22 cellular contexts compared by ENCODE assay signal in genomic region chr4:156894234-156894633, GRCh38.
DNase-seq lines count a peak whose midpoint lies in the region; ATAC-seq, FAIRE-seq and TF ChIP-seq lines count a peak whose summit lies in the region.
"Had no signal": no experiment of that assay in that cellular context is flagged by ENCODE, and none has a peak within 500 bp of the region (broad histone marks: within the 10 kb centered on the region; RNA-seq: fewer than 3 reads in every experiment).

No MANE protein-coding gene starts in this region.

- FAIRE-seq in bronchial epithelial cell (lab: Jason Lieb, UNC), result no peak
- FAIRE-seq: A549, GM12891, GM18507, H54 had no signal

- H3K36me3 ChIP-seq in A673 (ENCODE audit: insufficient read depth, low read length, poor library complexity, severe bottlenecking) (no peaks in the 10 kb centered on the region), RWPE2 (ENCODE audit: low read depth) (0 out of 2 replicates have a peak, but pooled peaks cover 5% of the 10 kb centered on the region), bronchial epithelial cell (ENCODE audit: control insufficient read depth, insufficient read depth, low read length) (no peaks in the 10 kb centered on the region), stomach (no peaks in the 10 kb centered on the region), aorta (ENCODE audit: control insufficient read depth in 1 of 2, insufficient read depth in 2 of 2, low read length in 1 of 2) (no peaks in the 10 kb centered on the region)
- H3K36me3 ChIP-seq: HAP-1 had no signal

- H3K27me3 ChIP-seq in A673 (replicated peaks; ENCODE audit: insufficient read depth, low read depth, low read length, poor library complexity) (no peaks in the 10 kb centered on the region), RWPE2 (ENCODE audit: insufficient read depth, poor library complexity, severe bottlenecking) (no peaks in the 10 kb centered on the region), bronchial epithelial cell (ENCODE audit: control insufficient read depth, insufficient read depth, low read length) (no peaks in the 10 kb centered on the region), stomach (no peaks in the 10 kb centered on the region), aorta (ENCODE audit: control insufficient read depth in 1 of 2, insufficient read depth in 2 of 2, low read length in 1 of 2) (no peaks in the 10 kb centered on the region)

- H3K4me3 ChIP-seq in A673 (ENCODE audit: low read depth, low read length, poor library complexity, severe bottlenecking) (no peak overlapping the region), RWPE2 (ENCODE audit: severe bottlenecking) (no peak overlapping the region), bronchial epithelial cell (ENCODE audit: low read depth, low read length) (no peak overlapping the region), stomach (no peak overlapping the region), aorta (ENCODE audit: low read length in 2 of 2) (no peak overlapping the region)
- H3K4me3 ChIP-seq: A549, HAP-1 had no signal

- TF ChIP-seq CTCF in A673 (conservative IDR thresholded peaks at IDR 0.05; ENCODE audit: low read depth, low read length), result no peak
- no peak for TF ChIP-seq CTCF in RWPE2 (IDR thresholded peaks at IDR 0.05; ENCODE audit: poor library complexity, severe bottlenecking)
- TF ChIP-seq CTCF in bronchial epithelial cell (IDR thresholded peaks at IDR 0.05; ENCODE audit: insufficient read depth, low read length, severe bottlenecking), result no peak
- no peak for TF ChIP-seq CTCF in stomach (IDR thresholded peaks at IDR 0.05)

- intact Hi-C loops in A673 (cut with micrococcal nuclease; ENCODE audit: unreplicated experiment) (no loop called here), stomach (cut with DNase I; ENCODE audit: low total_unique reads) (no loop called here), aorta (cut with DNase I) (no loop called here)

- CTCF ChIA-PET in A673 (lab: Charles Lee), result no interaction called here

- H3K27ac ChIP-seq in A673 (ENCODE audit: low read depth, low read length, poor library complexity, severe bottlenecking) (no peak overlapping the region), RWPE2 (ENCODE audit: poor library complexity, severe bottlenecking) (peak overlapping the region; percentile 51), epithelial cell of prostate (peak overlapping the region; percentile 8), stomach (no peak overlapping the region), aorta (ENCODE audit: low read depth in 1 of 2, low read length in 2 of 2) (no peak overlapping the region)
- H3K27ac ChIP-seq: A549 had no signal

- 90 to 98% (median 94%) methylated on average over 1 of the region's 1 CpG for WGBS in stomach, 5 donors
- WGBS in aorta, 2 donors, result 98% methylated on average over 1 of the region's 1 CpG

- ATAC-seq in RWPE2 (ENCODE audit: low read depth) (no peak), aorta (ENCODE audit: low FRiP score) (no peak), HG02973 (IDR thresholded peaks at IDR 0.05; ENCODE audit: unreplicated experiment) (no peak)
- ATAC-seq: A549 had no signal

- no peak for TF ChIP-seq POLR2A in stomach (IDR thresholded peaks at IDR 0.05)

- H3K4me1 ChIP-seq in A673 (ENCODE audit: insufficient read depth, low read length, poor library complexity, severe bottlenecking) (peaks cover 34% of the 10 kb centered on the region), RWPE2 (ENCODE audit: insufficient read depth, poor library complexity, severe bottlenecking) (peaks cover 54% of the 10 kb centered on the region), stomach (peaks cover 0 to 25% (median 8%) of the 10 kb centered on the region in 4 donors), aorta (ENCODE audit: control insufficient read depth in 1 of 2, insufficient read depth in 2 of 2, low read length in 2 of 2) (peaks cover 0 to 3% of the 10 kb centered on the region in 2 donors)
- H3K4me1 ChIP-seq: A549 had no signal

- H3K9me3 ChIP-seq in A673 (ENCODE audit: low read depth, low read length, poor library complexity, severe bottlenecking) (no peaks in the 10 kb centered on the region), RWPE2 (ENCODE audit: severe bottlenecking) (peaks cover 2% of the 10 kb centered on the region), stomach (no peaks in the 10 kb centered on the region), aorta (ENCODE audit: control insufficient read depth, low read length) (no peaks in the 10 kb centered on the region)
- H3K9me3 ChIP-seq: A549, HAP-1 had no signal

- peak; percentile 48 for DNase-seq in A673 (ENCODE audit: low spot score)
- no peak for DNase-seq in RWPE2 (ENCODE audit: low spot score)
- DNase-seq in bronchial epithelial cell (ENCODE audit: low read depth), result peak; percentile 59
- no peak for DNase-seq in epithelial cell of prostate (ENCODE audit: low read depth, low spot score)
- no peak for DNase-seq in stomach
- no peak for DNase-seq in aorta
- DNase-seq: 8988T; C1 segment of cervical spinal cord; Calu3; CD4-positive, alpha-beta memory T cell; COR-L47; DMS53; DMS79 treated with DMSO at 0.1 percent for 48 hours; GF-D8; GOT3; HFFc6 had no signal

- no peak for TF ChIP-seq EP300 in stomach (IDR thresholded peaks at IDR 0.05)

- POLR2A ChIA-PET in A673 (lab: Charles Lee; ENCODE audit: low non-redundant PET), result no interaction called here

- no TSS peak for BruUV-seq in A673 (replicated peaks; lab: Mats Ljungman, UMichigan)

Comparison
In these comparisons a context has a peak if more than half of its experiments do, and no peak if none do; other contexts are left out.
1. DNase-seq: peak in A673 (single experiment) and bronchial epithelial cell (single experiment); none in RWPE2 (single experiment), epithelial cell of prostate (single experiment), stomach (single experiment) and aorta (0 of 2).
2. H3K27ac ChIP-seq: peak in RWPE2 (single experiment) and epithelial cell of prostate (single experiment); none in A673 (single experiment), stomach (0 of 5) and aorta (0 of 2).